Comparison of ENCODE assay signal across 18 cellular contexts in genomic region chr14:25037032-25037431, GRCh38. TPM values are rescaled to one million over a fixed set of nuclear protein-coding genes. Genes with fewer than 3 reads are reported as not detected.
A peak's percentile ranks its signal among the peaks of the same experiment; 100 is the strongest.
DNase-seq lines count a peak whose midpoint lies in the region; ATAC-seq and TF ChIP-seq lines count a peak whose summit lies in the region.
"Had no signal": no experiment of that assay in that cellular context is flagged by ENCODE, and none has a peak within 500 bp of the region (broad histone marks: within the 10 kb centered on the region; RNA-seq: fewer than 3 reads in every experiment).

No MANE protein-coding gene starts in this region.

- H3K27ac ChIP-seq in heart right ventricle = peak overlapping the region in 4 of 10 donors; percentile 32 to 73 (median 50)
- no peak overlapping the region for H3K27ac ChIP-seq in right cardiac atrium (ENCODE audit: low read length)
- H3K27ac ChIP-seq: BLaER1, PC-9 had no signal

- H3K4me3 ChIP-seq in heart right ventricle (no peak overlapping the region), right cardiac atrium (ENCODE audit: low read length) (no peak overlapping the region)
- H3K4me3 ChIP-seq: BLaER1, MG63, PC-9 had no signal

- H3K9me3 ChIP-seq in heart right ventricle (no peaks in the 10 kb centered on the region), right cardiac atrium (ENCODE audit: control insufficient read depth, low read length) (no peaks in the 10 kb centered on the region)
- H3K9me3 ChIP-seq: BLaER1, MG63 had no signal

- peak overlapping the region; percentile 58 for H3K27ac Mint-ChIP-seq in nephron progenitor cell
- H3K27ac Mint-ChIP-seq: CD4-positive, CD25-positive, alpha-beta regulatory T cell had no signal

- intact Hi-C loops in heart right ventricle (cut with DNase I) (loop anchor here in 1 of 10 donors (10.0 kb wide), 1 partner anchor 232 kb away; no protein-coding TSS in a partner anchor), right cardiac atrium (cut with DNase I) (no loop called here), left ventricle myocardium superior (cut with micrococcal nuclease) (no loop called here)

- no peak for TF ChIP-seq CTCF in heart right ventricle (IDR thresholded peaks at IDR 0.05)
- TF ChIP-seq CTCF in nephron progenitor cell (IDR thresholded peaks at IDR 0.05) = no peak

- H3K27me3 Mint-ChIP-seq in nephron progenitor cell (ENCODE audit: low read depth, poor library complexity) = no peaks in the 10 kb centered on the region
- H3K27me3 Mint-ChIP-seq: CD4-positive, CD25-positive, alpha-beta regulatory T cell had no signal

- H3K4me3 Mint-ChIP-seq in nephron progenitor cell = no peak overlapping the region
- H3K4me3 Mint-ChIP-seq: CD4-positive, CD25-positive, alpha-beta regulatory T cell had no signal

- H3K4me1 Mint-ChIP-seq in nephron progenitor cell = peaks cover 31% of the 10 kb centered on the region
- H3K4me1 Mint-ChIP-seq: CD4-positive, CD25-positive, alpha-beta regulatory T cell had no signal

- ATAC-seq in heart right ventricle = peak in 5 of 8 donors; percentile 14 to 54 (median 44)
- no peak for ATAC-seq in right cardiac atrium
- peak; percentile 71 for ATAC-seq in left ventricle myocardium superior

- 54 to 61% methylated on average over 2 of the region's 2 CpGs for WGBS in heart right ventricle, 2 donors
- WGBS in right cardiac atrium = 54% methylated on average over 2 of the region's 2 CpGs

- H3K36me3 ChIP-seq in heart right ventricle = no peaks in the 10 kb centered on the region
- H3K36me3 ChIP-seq: BLaER1, MG63 had no signal

- peaks cover 0 to 48% (median 24%) of the 10 kb centered on the region in 9 donors for H3K4me1 ChIP-seq in heart right ventricle
- H3K4me1 ChIP-seq in right cardiac atrium (ENCODE audit: control insufficient read depth, insufficient read depth, low read length) = peaks cover 2% of the 10 kb centered on the region
- H3K4me1 ChIP-seq: BLaER1 had no signal

- no peak for DNase-seq in heart right ventricle
- DNase-seq in right cardiac atrium = no peak
- DNase-seq in left ventricle myocardium superior = peak; percentile 24
- DNase-seq in nephron progenitor cell = no peak
- no peak for DNase-seq in COLO668 (lab: John Stamatoyannopoulos, UW; ENCODE audit: unreplicated experiment)
- DNase-seq in NOMO-1 treated with DMSO at 0.1 percent for 48 hours (lab: John Stamatoyannopoulos, UW; ENCODE audit: unreplicated experiment) = no peak
- no peak for DNase-seq in cerebellum (ENCODE audit: low spot score)
- DNase-seq: CD4-positive, CD25-positive, alpha-beta regulatory T cell; KBM-7; MG63; NCI-H2029; NCI-H446 treated with DMSO at 0.1 percent for 48 hours; NCI-H526; NCI-H82; NK-92 treated with Interleukin-12 subunit alpha and Interleukin-12 subunit beta, amount 100 ng/mL, for 24 hours; PC-9; SHP77 had no signal

- H3K36me3 Mint-ChIP-seq in nephron progenitor cell (ENCODE audit: low read depth) = peaks cover 21% of the 10 kb centered on the region
- H3K36me3 Mint-ChIP-seq: CD4-positive, CD25-positive, alpha-beta regulatory T cell had no signal

- peaks cover 15% of the 10 kb centered on the region for H3K9me3 Mint-ChIP-seq in nephron progenitor cell

- H3K27me3 ChIP-seq in heart right ventricle (no peaks in the 10 kb centered on the region), right cardiac atrium (ENCODE audit: control insufficient read depth, insufficient read depth) (no peaks in the 10 kb centered on the region)
- H3K27me3 ChIP-seq: BLaER1, MG63 had no signal

RNA-seq across cellular contexts. Expression of gene STXBP6, which starts 12.9 kb away (rescaled TPM):
- total RNA-seq in heart right ventricle (10 to 100 TPM; 12.2 to 49.0 (median 24.4) TPM), right cardiac atrium (10 to 100 TPM; 18.8 to 31.7 (median 30.7) TPM), left ventricle myocardium superior (43.5 TPM), cerebellum (6.3 TPM)
- polyA plus RNA-seq in heart right ventricle (10 to 100 TPM; 20.6 to 44.2 TPM), right cardiac atrium (26.5 TPM)
- total RNA-seq: CD4-positive, CD25-positive, alpha-beta regulatory T cell had no signal
- polyA plus RNA-seq: CD4-positive, CD25-positive, alpha-beta regulatory T cell had no signal

Comparison
In these comparisons a context has a peak if more than half of its experiments do, and no peak if none do; other contexts are left out.
1. ATAC-seq: peak in heart right ventricle (5 of 8) and left ventricle myocardium superior (single experiment); none in right cardiac atrium (0 of 2).